18 cellular contexts compared by ENCODE assay signal in genomic region chr2:3189076-3189591, GRCh38.
A peak's percentile ranks its signal among the peaks of the same experiment; 100 is the strongest.
DNase-seq lines count a peak whose midpoint lies in the region; ATAC-seq and TF ChIP-seq lines count a peak whose summit lies in the region.
"Had no signal": no experiment of that assay in that cellular context is flagged by ENCODE, and none has a peak within 500 bp of the region (broad histone marks: within the 10 kb centered on the region; RNA-seq: fewer than 3 reads in every experiment).

No MANE protein-coding gene starts in this region.

- intact Hi-C loops in vagina (cut with DNase I): no loop called here

- H3K4me1 Mint-ChIP-seq in endodermal cell (no peaks in the 10 kb centered on the region), mesothelial cell of epicardium (no peaks in the 10 kb centered on the region)
- H3K4me1 Mint-ChIP-seq: activated CD8-positive, alpha-beta memory T cell treated with anti-CD3 and anti-CD28 coated beads, Interleukin-2, amount 10 ng/mL, durations not matched to agents 7 days and 5 days had no signal

- H3K9ac ChIP-seq in endodermal cell (ENCODE audit: extremely low read depth, low read length, poor library complexity, severe bottlenecking): no peak overlapping the region

- no peak for TF ChIP-seq CTCF in endodermal cell (conservative IDR thresholded peaks at IDR 0.05)
- TF ChIP-seq CTCF in mesothelial cell of epicardium (IDR thresholded peaks at IDR 0.05; ENCODE audit: unreplicated experiment): no peak
- TF ChIP-seq CTCF in vagina (IDR thresholded peaks at IDR 0.05): no peak

- no peaks in the 10 kb centered on the region for H3K27me3 Mint-ChIP-seq in endodermal cell (ENCODE audit: insufficient read depth)
- H3K27me3 Mint-ChIP-seq in mesothelial cell of epicardium (ENCODE audit: low read depth): no peaks in the 10 kb centered on the region
- H3K27me3 Mint-ChIP-seq: activated CD8-positive, alpha-beta memory T cell treated with anti-CD3 and anti-CD28 coated beads, Interleukin-2, amount 10 ng/mL, durations not matched to agents 7 days and 5 days; T-helper 17 cell had no signal

- 92% methylated on average over 14 to 26 of the region's 26 CpGs for WGBS in endodermal cell (ENCODE audit: insufficient coverage in 1 of 2, insufficient read length in 1 of 2), 2 experiments

- H3K4me3 Mint-ChIP-seq in endodermal cell: no peak overlapping the region
- no peak overlapping the region for H3K4me3 Mint-ChIP-seq in mesothelial cell of epicardium
- H3K4me3 Mint-ChIP-seq: activated CD8-positive, alpha-beta memory T cell treated with anti-CD3 and anti-CD28 coated beads, Interleukin-2, amount 10 ng/mL, durations not matched to agents 7 days and 5 days; T-helper 17 cell had no signal

- H3K4me1 ChIP-seq in endodermal cell (ENCODE audit: control insufficient read depth, insufficient read depth, low read length) (no peaks in the 10 kb centered on the region), vagina (no peaks in the 10 kb centered on the region)

- H3K9me3 Mint-ChIP-seq in endodermal cell (no peaks in the 10 kb centered on the region), mesothelial cell of epicardium (no peaks in the 10 kb centered on the region)

- H3K4me3 ChIP-seq in endodermal cell (ENCODE audit: low read length) (no peak overlapping the region), vagina (no peak overlapping the region)
- H3K4me3 ChIP-seq: psoas muscle had no signal

- peaks cover 43% of the 10 kb centered on the region for H3K36me3 Mint-ChIP-seq in endodermal cell (ENCODE audit: low read depth)
- H3K36me3 Mint-ChIP-seq in mesothelial cell of epicardium: peaks cover 23% of the 10 kb centered on the region

- H3K27me3 ChIP-seq in endodermal cell (ENCODE audit: control insufficient read depth, insufficient read depth, low read length, poor library complexity, severe bottlenecking): no peaks in the 10 kb centered on the region
- H3K27me3 ChIP-seq in vagina: no peaks in the 10 kb centered on the region

- no peak for TF ChIP-seq POLR2A in vagina (IDR thresholded peaks at IDR 0.05)

- ATAC-seq in GM21576 (IDR thresholded peaks at IDR 0.05; ENCODE audit: unreplicated experiment): no peak
- ATAC-seq in HG02840 (IDR thresholded peaks at IDR 0.05; ENCODE audit: low FRiP score, unreplicated experiment): no peak
- ATAC-seq: activated CD8-positive, alpha-beta memory T cell treated with anti-CD3 and anti-CD28 coated beads, Interleukin-2, amount 10 ng/mL, durations not matched to agents 7 days and 5 days; psoas muscle; T-helper 17 cell had no signal

- H3K27ac Mint-ChIP-seq in endodermal cell (peak overlapping the region; percentile 44), mesothelial cell of epicardium (no peak overlapping the region)
- H3K27ac Mint-ChIP-seq: activated CD8-positive, alpha-beta memory T cell treated with anti-CD3 and anti-CD28 coated beads, Interleukin-2, amount 10 ng/mL, durations not matched to agents 7 days and 5 days had no signal

- DNase-seq in DMS153 (lab: John Stamatoyannopoulos, UW) (peak; percentile 58), NCI-H2029 (lab: John Stamatoyannopoulos, UW) (peak; percentile 65), endodermal cell (no peak), myocyte (ENCODE audit: low read depth) (peak; percentile 11), mesothelial cell of epicardium (ENCODE audit: low spot score in 2 of 2, unreplicated experiment in 2 of 2) (no peak), vagina (ENCODE audit: extremely low spot score in 2 of 2) (no peak)
- DNase-seq: activated CD4-positive, CD25-positive, alpha-beta regulatory T cell treated with anti-CD3 and anti-CD28 coated beads, Interleukin-2, amount 50 U/mL, for 72 hours; activated CD8-positive, alpha-beta memory T cell treated with anti-CD3 and anti-CD28 coated beads, Interleukin-2, amount 10 ng/mL, durations not matched to agents 7 days and 5 days; activated gamma-delta T cell treated with Interleukin-2 at 50 U/mL for 16 hours; AML-193; cortex of kidney; DND-41; MV-4-11; NCI-H2081 treated with DMSO at 0.1 percent for 48 hours; psoas muscle; T-helper 17 cell had no signal

- H3K9me3 ChIP-seq in endodermal cell (ENCODE audit: control insufficient read depth, low read length): no peaks in the 10 kb centered on the region
- H3K9me3 ChIP-seq in vagina: no peaks in the 10 kb centered on the region
- H3K9me3 ChIP-seq: psoas muscle had no signal

- H3K36me3 ChIP-seq in endodermal cell (ENCODE audit: control insufficient read depth, insufficient read depth, low read length) (peaks cover 19% of the 10 kb centered on the region), vagina (peaks cover 0 to 8% of the 10 kb centered on the region in 2 donors)

- H3K27ac ChIP-seq in endodermal cell (ENCODE audit: low read depth, low read length) (no peak overlapping the region), vagina (no peak overlapping the region)
- H3K27ac ChIP-seq: psoas muscle had no signal

Comparison
In these comparisons a context has a peak if more than half of its experiments do, and no peak if none do; other contexts are left out.
1. DNase-seq: peak in DMS153 (single experiment), NCI-H2029 (single experiment) and myocyte (single experiment); none in endodermal cell (single experiment), mesothelial cell of epicardium (0 of 2) and vagina (0 of 2).